Comparison of ENCODE assay signal across 10 cellular contexts in genomic region chr12:123762715-123763052, GRCh38. TPM values are rescaled to one million over a fixed set of nuclear protein-coding genes. Genes with fewer than 3 reads are reported as not detected.
DNase-seq lines count a peak whose midpoint lies in the region; ATAC-seq and TF ChIP-seq lines count a peak whose summit lies in the region.
"Had no signal": no experiment of that assay in that cellular context is flagged by ENCODE, and none has a peak within 500 bp of the region (broad histone marks: within the 10 kb centered on the region; RNA-seq: fewer than 3 reads in every experiment).

No MANE protein-coding gene starts in this region.

- intact Hi-C loops in sigmoid colon (cut with DNase I) = no loop called here
- intact Hi-C loops in head of caudate nucleus (cut with DNase I) = no loop called here
- intact Hi-C loops in dorsolateral prefrontal cortex (cut with DNase I) = no loop called here

- H3K4me3 ChIP-seq in SU-DHL-6 (ENCODE audit: insufficient read depth, low read length, poor library complexity, severe bottlenecking) (no peak overlapping the region), sigmoid colon (peak overlapping the region in 2 of 4 donors; percentile 38 to 41), dorsolateral prefrontal cortex (peak overlapping the region in 13 of 59 donors; percentile 35 to 58 (median 48))

- H3K36me3 ChIP-seq in SU-DHL-6 (ENCODE audit: low read length) (peaks cover 4% of the 10 kb centered on the region; the same call in 1 of the 2 replicates), sigmoid colon (peaks cover 0 to 25% (median 5%) of the 10 kb centered on the region in 4 donors)

- TF ChIP-seq CTCF in SU-DHL-6 (IDR thresholded peaks at IDR 0.05; ENCODE audit: insufficient read depth, low read length, poor library complexity, severe bottlenecking) (no peak), foreskin keratinocyte (conservative IDR thresholded peaks at IDR 0.05) (no peak), sigmoid colon (IDR thresholded peaks at IDR 0.05) (no peak), dorsolateral prefrontal cortex (IDR thresholded peaks at IDR 0.05 in 54 of 56, conservative IDR thresholded peaks at IDR 0.05 in 2 of 56; ENCODE audit: low read depth in 1 of 56, partially characterized antibody in 56 of 56) (no peak)

- H3K9ac ChIP-seq in SU-DHL-6 (ENCODE audit: low read length) = no peak overlapping the region

- 0 out of 2 replicates have a peak, but pooled peaks cover 4% of the 10 kb centered on the region for H4K20me1 ChIP-seq in SU-DHL-6 (ENCODE audit: low read depth, low read length)

- H3F3A ChIP-seq in SU-DHL-6 (ENCODE audit: insufficient read depth) = 0 out of 2 replicates have a peak, but pooled peaks cover 4% of the 10 kb centered on the region

- H3K9me3 ChIP-seq in SU-DHL-6 (ENCODE audit: insufficient read depth, low read length) (no peaks in the 10 kb centered on the region), sigmoid colon (no peaks in the 10 kb centered on the region)

- H3K27me3 ChIP-seq in SU-DHL-6 (ENCODE audit: low read length) (no peaks in the 10 kb centered on the region), foreskin keratinocyte (peaks cover 31% of the 10 kb centered on the region), sigmoid colon (peaks cover 10 to 57% (median 33%) of the 10 kb centered on the region in 3 donors), dorsolateral prefrontal cortex (peaks cover 0 to 3% (median 0%) of the 10 kb centered on the region in 45 donors)

- H3K79me2 ChIP-seq in SU-DHL-6 (ENCODE audit: insufficient read depth, low read length) = no peaks in the 10 kb centered on the region

- no peak for TF ChIP-seq POLR2A in sigmoid colon (IDR thresholded peaks at IDR 0.05)

- H3K27ac ChIP-seq in SU-DHL-6 (ENCODE audit: low read depth, low read length) = no peak overlapping the region
- no peak overlapping the region for H3K27ac ChIP-seq in foreskin keratinocyte
- no peak overlapping the region for H3K27ac ChIP-seq in sigmoid colon
- H3K27ac ChIP-seq in dorsolateral prefrontal cortex = no peak overlapping the region

- no peak overlapping the region for H2AFZ ChIP-seq in SU-DHL-6 (ENCODE audit: low read depth, low read length, severe bottlenecking)

- peak; percentile 58 for DNase-seq in DMS53 (lab: John Stamatoyannopoulos, UW)
- no peak for DNase-seq in DMS53 treated with DMSO at 0.1 percent for 48 hours (lab: John Stamatoyannopoulos, UW; ENCODE audit: unreplicated experiment)
- no peak for DNase-seq in foreskin keratinocyte
- peak; percentile 42 for DNase-seq in sigmoid colon
- no peak for DNase-seq in head of caudate nucleus
- DNase-seq in dorsolateral prefrontal cortex = no peak
- DNase-seq: 8988T had no signal

- WGBS in sigmoid colon, 2 donors = 9 to 33% methylated on average over 15 of the region's 15 CpGs

- peak overlapping the region; percentile 45 for H3K4me2 ChIP-seq in SU-DHL-6 (ENCODE audit: low read depth, low read length, poor library complexity, severe bottlenecking)

- no peaks in the 10 kb centered on the region for H3K4me1 ChIP-seq in foreskin keratinocyte
- H3K4me1 ChIP-seq in sigmoid colon = peaks cover 0 to 16% (median 13%) of the 10 kb centered on the region in 4 donors

- no peaks in the 10 kb centered on the region for H3K9me2 ChIP-seq in SU-DHL-6 (replicated peaks; ENCODE audit: insufficient read depth, low read length)

- no peak for TF ChIP-seq EP300 in sigmoid colon (IDR thresholded peaks at IDR 0.05)

- peak; percentile 31 for ATAC-seq in foreskin keratinocyte
- ATAC-seq in SK-N-SH treated with all-trans-retinoic acid at 6 μM for 48 hours = no peak

TF ChIP-seq in SK-N-SH treated with all-trans-retinoic acid at 6 μM for 48 hours, 23 proteins besides CTCF, POLR2A, EP300 and RAD21:
- TF ChIP-seq ARNTL (CRISPR knock-in tag; IDR thresholded peaks at IDR 0.05; ENCODE audit: borderline replicate concordance, low read depth) (no peak), ZFP30 (CRISPR knock-in tag; IDR thresholded peaks at IDR 0.05) (no peak), CSRNP3 (CRISPR knock-in tag; IDR thresholded peaks at IDR 0.05) (no peak), ZFP3 (CRISPR knock-in tag; IDR thresholded peaks at IDR 0.05) (no peak), TCF4 (CRISPR knock-in tag; IDR thresholded peaks at IDR 0.05; ENCODE audit: borderline replicate concordance) (no peak), ISL1 (CRISPR knock-in tag; IDR thresholded peaks at IDR 0.05) (no peak), ZC3H10 (CRISPR knock-in tag; IDR thresholded peaks at IDR 0.05) (no peak), ZNF565 (CRISPR knock-in tag; conservative IDR thresholded peaks at IDR 0.05; ENCODE audit: low read depth) (no peak), ZNF70 (CRISPR knock-in tag; IDR thresholded peaks at IDR 0.05) (no peak)
- TF ChIP-seq, protein P1, sequence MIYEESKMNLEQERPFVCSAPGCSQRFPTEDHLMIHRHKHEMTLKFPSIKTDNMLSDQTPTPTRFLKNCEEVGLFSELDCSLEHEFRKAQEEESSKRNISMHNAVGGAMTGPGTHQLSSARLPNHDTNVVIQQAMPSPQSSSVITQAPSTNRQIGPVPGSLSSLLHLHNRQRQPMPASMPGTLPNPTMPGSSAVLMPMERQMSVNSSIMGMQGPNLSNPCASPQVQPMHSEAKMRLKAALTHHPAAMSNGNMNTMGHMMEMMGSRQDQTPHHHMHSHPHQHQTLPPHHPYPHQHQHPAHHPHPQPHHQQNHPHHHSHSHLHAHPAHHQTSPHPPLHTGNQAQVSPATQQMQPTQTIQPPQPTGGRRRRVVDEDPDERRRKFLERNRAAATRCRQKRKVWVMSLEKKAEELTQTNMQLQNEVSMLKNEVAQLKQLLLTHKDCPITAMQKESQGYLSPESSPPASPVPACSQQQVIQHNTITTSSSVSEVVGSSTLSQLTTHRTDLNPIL (CRISPR knock-in tag; IDR thresholded peaks at IDR 0.05; ENCODE audit: low read depth) = no peak
- TF ChIP-seq, protein P2, sequence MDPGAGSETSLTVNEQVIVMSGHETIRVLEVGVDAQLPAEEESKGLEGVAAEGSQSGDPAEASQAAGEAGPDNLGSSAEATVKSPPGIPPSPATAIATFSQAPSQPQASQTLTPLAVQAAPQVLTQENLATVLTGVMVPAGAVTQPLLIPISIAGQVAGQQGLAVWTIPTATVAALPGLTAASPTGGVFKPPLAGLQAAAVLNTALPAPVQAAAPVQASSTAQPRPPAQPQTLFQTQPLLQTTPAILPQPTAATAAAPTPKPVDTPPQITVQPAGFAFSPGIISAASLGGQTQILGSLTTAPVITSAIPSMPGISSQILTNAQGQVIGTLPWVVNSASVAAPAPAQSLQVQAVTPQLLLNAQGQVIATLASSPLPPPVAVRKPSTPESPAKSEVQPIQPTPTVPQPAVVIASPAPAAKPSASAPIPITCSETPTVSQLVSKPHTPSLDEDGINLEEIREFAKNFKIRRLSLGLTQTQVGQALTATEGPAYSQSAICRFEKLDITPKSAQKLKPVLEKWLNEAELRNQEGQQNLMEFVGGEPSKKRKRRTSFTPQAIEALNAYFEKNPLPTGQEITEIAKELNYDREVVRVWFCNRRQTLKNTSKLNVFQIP (CRISPR knock-in tag; IDR thresholded peaks at IDR 0.05; ENCODE audit: borderline replicate concordance, low read depth) = no peak

RNA-seq across cellular contexts. Expression of gene DNAH10, which starts 0.6 kb away (rescaled TPM):
- 0.04 TPM in 1 of 2 replicates, not detected in the other for total RNA-seq in foreskin keratinocyte
- 0.04 and 0.06 TPM in 2 replicates for polyA plus RNA-seq in foreskin keratinocyte
- under 1 TPM in 2 of 4 donors, not detected in 2; under 0.01 to 0.16 TPM for total RNA-seq in sigmoid colon
- polyA plus RNA-seq in sigmoid colon = under 1 TPM in 1 of 3 donors, not detected in 2; 0.29 TPM
- 1 to 10 TPM in 116 of 120 experiments, under 1 TPM in 4; 0.79 to 7.0 (median 2.1) TPM for total RNA-seq in dorsolateral prefrontal cortex
- total RNA-seq: glomerular endothelial cell had no signal

RNA-seq across cellular contexts. Expression of gene ATP6V0A2, which starts 50.5 kb away (rescaled TPM):
- total RNA-seq in foreskin keratinocyte = 12.6 and 13.3 TPM in 2 replicates
- 5.4 and 6.4 TPM in 2 replicates for polyA plus RNA-seq in foreskin keratinocyte
- 10 to 100 TPM; 13.6 to 21.0 (median 15.4) TPM for total RNA-seq in sigmoid colon
- 1 to 10 TPM; 1.8 to 9.2 (median 3.0) TPM for polyA plus RNA-seq in sigmoid colon
- total RNA-seq in dorsolateral prefrontal cortex = 10 to 100 TPM; 13.2 to 38.0 (median 23.4) TPM

Comparison
In these comparisons a context has a peak if more than half of its experiments do, and no peak if none do; other contexts are left out.
1. DNase-seq: peak in DMS53 (single experiment) and sigmoid colon (single experiment); none in DMS53 treated with DMSO at 0.1 percent for 48 hours (single experiment), foreskin keratinocyte (0 of 2), head of caudate nucleus (0 of 42) and dorsolateral prefrontal cortex (0 of 10).